ENCODE assay signal across 1 cellular context in the genomic region with DNA sequence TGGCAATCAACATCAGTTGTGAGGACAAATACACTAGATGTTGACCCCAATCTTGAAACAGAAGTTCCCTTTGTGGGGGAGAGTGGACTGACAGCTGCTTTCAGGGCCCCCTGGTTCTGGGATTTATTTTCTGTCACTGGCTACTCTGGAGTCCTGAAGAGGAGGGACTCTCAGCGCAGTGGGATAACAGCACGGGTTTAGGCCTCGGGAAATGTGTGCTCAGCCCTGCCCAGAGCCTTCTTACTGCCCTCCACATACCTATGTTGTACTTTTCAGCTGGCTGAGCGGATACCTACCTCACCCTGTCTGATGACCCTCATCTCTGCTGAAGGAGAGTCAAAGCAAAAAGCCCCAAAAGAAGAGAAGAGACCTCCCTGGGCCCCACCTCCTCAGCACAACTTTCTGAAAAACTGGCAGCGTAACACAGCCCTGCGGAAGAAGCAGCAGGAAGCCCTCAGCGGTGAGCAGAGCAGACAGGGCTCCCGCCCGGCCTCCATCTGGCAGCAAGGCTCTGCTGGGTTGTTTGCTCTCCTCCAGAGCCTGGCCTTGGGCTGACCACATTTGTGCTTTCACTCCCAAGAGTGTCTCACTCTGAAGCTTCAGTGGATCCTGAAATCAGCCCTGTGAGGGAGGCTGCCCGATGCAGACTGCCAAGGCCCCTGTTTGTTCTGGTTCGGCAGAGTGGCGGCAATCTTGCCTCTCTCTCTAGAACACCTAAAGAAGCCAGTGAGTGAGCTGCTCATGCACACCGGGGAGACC.
TF ChIP-seq lines count a peak whose summit lies in the region.

No MANE protein-coding gene starts in this region.

TF ChIP-seq in HepG2, 621 proteins besides CTCF, POLR2A, EP300 and RAD21 (continues in another document):
- TF ChIP-seq TFDP2 (CRISPR knock-in tag; IDR thresholded peaks at IDR 0.05) (peak; percentile 15; the same call in 1 of the 2 replicates), NFYB (CRISPR knock-in tag; IDR thresholded peaks at IDR 0.05) (no peak), ELF4 (CRISPR knock-in tag; IDR thresholded peaks at IDR 0.05; ENCODE audit: borderline replicate concordance) (no peak), NR2C2 (CRISPR knock-in tag; IDR thresholded peaks at IDR 0.05; ENCODE audit: borderline replicate concordance) (peak; percentile 14; the same call in 1 of the 2 replicates), HDAC1 (CRISPR knock-in tag; IDR thresholded peaks at IDR 0.05) (peak; percentile 4; the same call in 1 of the 2 replicates), AFF4 (CRISPR knock-in tag; IDR thresholded peaks at IDR 0.05) (peak; percentile 13; the same call in 1 of the 2 replicates), PHF8 (CRISPR knock-in tag; IDR thresholded peaks at IDR 0.05) (peak; percentile 21; the same call in 1 of the 2 replicates), ZNF546 (CRISPR knock-in tag; conservative IDR thresholded peaks at IDR 0.05) (peak; percentile 84; the same call in 1 of the 2 replicates), MIER3 (CRISPR knock-in tag; IDR thresholded peaks at IDR 0.05; ENCODE audit: borderline replicate concordance) (peak; percentile 23; the same call in 1 of the 2 replicates), ZKSCAN8 (CRISPR knock-in tag; IDR thresholded peaks at IDR 0.05; ENCODE audit: borderline replicate concordance) (0 out of 2 replicates have a peak, but pooled peaks have one; percentile 30), ZFY (CRISPR knock-in tag; IDR thresholded peaks at IDR 0.05) (peak; percentile 62), HNRNPK (IDR thresholded peaks at IDR 0.05; ENCODE audit: low read depth, low read length, poor library complexity, severe bottlenecking) (no peak), ZNF558 (CRISPR knock-in tag; IDR thresholded peaks at IDR 0.05; ENCODE audit: borderline replicate concordance) (peak; percentile 31; the same call in 1 of the 2 replicates), SAP130 (CRISPR knock-in tag; IDR thresholded peaks at IDR 0.05; ENCODE audit: low read depth) (peak; percentile 36; the same call in 1 of the 2 replicates), ARNT2 (CRISPR knock-in tag; IDR thresholded peaks at IDR 0.05; ENCODE audit: low read depth) (0 out of 2 replicates have a peak, but pooled peaks have one; percentile 59), MAX (IDR thresholded peaks at IDR 0.05) (no peak; the same call in none of the 2 replicates), IRF9 (CRISPR knock-in tag; IDR thresholded peaks at IDR 0.05; ENCODE audit: borderline replicate concordance) (peak; percentile 39; the same call in 1 of the 2 replicates), RBM39 (IDR thresholded peaks at IDR 0.05; ENCODE audit: low read depth, low read length, poor library complexity, severe bottlenecking) (no peak), ZNF282 (IDR thresholded peaks at IDR 0.05; ENCODE audit: partially characterized antibody) (no peak), TAF1 (CRISPR knock-in tag; IDR thresholded peaks at IDR 0.05) (peak; percentile 36; the same call in 1 of the 2 replicates), ZEB1 (IDR thresholded peaks at IDR 0.05; ENCODE audit: insufficient replicate concordance, low read depth) (no peak), ZNF264 (CRISPR knock-in tag; IDR thresholded peaks at IDR 0.05) (peak; percentile 70; the same call in 1 of the 2 replicates), ZBTB33 (CRISPR knock-in tag; IDR thresholded peaks at IDR 0.05) (0 out of 2 replicates have a peak, but pooled peaks have one; percentile 4), EED (CRISPR knock-in tag; IDR thresholded peaks at IDR 0.05) (no peak), KLF6 (CRISPR knock-in tag; IDR thresholded peaks at IDR 0.05) (peak; percentile 26; the same call in 1 of the 2 replicates), ZSCAN20 (CRISPR knock-in tag; IDR thresholded peaks at IDR 0.05; ENCODE audit: borderline replicate concordance) (no peak)
- TF ChIP-seq, protein P1, sequence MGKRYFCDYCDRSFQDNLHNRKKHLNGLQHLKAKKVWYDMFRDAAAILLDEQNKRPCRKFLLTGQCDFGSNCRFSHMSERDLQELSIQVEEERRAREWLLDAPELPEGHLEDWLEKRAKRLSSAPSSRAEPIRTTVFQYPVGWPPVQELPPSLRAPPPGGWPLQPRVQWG (CRISPR knock-in tag; IDR thresholded peaks at IDR 0.05; ENCODE audit: borderline replicate concordance, low read depth): no peak
- TF ChIP-seq, protein P2, sequence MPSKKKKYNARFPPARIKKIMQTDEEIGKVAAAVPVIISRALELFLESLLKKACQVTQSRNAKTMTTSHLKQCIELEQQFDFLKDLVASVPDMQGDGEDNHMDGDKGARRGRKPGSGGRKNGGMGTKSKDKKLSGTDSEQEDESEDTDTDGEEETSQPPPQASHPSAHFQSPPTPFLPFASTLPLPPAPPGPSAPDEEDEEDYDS (CRISPR knock-in tag; IDR thresholded peaks at IDR 0.05): 0 out of 2 replicates have a peak, but pooled peaks have one; percentile 18
- TF ChIP-seq, protein P3, sequence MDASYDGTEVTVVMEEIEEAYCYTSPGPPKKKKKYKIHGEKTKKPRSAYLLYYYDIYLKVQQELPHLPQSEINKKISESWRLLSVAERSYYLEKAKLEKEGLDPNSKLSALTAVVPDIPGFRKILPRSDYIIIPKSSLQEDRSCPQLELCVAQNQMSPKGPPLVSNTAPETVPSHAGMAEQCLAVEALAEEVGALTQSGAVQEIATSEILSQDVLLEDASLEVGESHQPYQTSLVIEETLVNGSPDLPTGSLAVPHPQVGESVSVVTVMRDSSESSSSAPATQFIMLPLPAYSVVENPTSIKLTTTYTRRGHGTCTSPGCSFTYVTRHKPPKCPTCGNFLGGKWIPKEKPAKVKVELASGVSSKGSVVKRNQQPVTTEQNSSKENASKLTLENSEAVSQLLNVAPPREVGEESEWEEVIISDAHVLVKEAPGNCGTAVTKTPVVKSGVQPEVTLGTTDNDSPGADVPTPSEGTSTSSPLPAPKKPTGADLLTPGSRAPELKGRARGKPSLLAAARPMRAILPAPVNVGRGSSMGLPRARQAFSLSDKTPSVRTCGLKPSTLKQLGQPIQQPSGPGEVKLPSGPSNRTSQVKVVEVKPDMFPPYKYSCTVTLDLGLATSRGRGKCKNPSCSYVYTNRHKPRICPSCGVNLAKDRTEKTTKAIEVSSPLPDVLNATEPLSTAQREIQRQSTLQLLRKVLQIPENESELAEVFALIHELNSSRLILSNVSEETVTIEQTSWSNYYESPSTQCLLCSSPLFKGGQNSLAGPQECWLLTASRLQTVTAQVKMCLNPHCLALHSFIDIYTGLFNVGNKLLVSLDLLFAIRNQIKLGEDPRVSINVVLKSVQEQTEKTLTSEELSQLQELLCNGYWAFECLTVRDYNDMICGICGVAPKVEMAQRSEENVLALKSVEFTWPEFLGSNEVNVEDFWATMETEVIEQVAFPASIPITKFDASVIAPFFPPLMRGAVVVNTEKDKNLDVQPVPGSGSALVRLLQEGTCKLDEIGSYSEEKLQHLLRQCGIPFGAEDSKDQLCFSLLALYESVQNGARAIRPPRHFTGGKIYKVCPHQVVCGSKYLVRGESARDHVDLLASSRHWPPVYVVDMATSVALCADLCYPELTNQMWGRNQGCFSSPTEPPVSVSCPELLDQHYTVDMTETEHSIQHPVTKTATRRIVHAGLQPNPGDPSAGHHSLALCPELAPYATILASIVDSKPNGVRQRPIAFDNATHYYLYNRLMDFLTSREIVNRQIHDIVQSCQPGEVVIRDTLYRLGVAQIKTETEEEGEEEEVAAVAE (CRISPR knock-in tag; IDR thresholded peaks at IDR 0.05; ENCODE audit: borderline replicate concordance): 0 out of 2 replicates have a peak, but pooled peaks have one; percentile 17
- TF ChIP-seq, protein P4, sequence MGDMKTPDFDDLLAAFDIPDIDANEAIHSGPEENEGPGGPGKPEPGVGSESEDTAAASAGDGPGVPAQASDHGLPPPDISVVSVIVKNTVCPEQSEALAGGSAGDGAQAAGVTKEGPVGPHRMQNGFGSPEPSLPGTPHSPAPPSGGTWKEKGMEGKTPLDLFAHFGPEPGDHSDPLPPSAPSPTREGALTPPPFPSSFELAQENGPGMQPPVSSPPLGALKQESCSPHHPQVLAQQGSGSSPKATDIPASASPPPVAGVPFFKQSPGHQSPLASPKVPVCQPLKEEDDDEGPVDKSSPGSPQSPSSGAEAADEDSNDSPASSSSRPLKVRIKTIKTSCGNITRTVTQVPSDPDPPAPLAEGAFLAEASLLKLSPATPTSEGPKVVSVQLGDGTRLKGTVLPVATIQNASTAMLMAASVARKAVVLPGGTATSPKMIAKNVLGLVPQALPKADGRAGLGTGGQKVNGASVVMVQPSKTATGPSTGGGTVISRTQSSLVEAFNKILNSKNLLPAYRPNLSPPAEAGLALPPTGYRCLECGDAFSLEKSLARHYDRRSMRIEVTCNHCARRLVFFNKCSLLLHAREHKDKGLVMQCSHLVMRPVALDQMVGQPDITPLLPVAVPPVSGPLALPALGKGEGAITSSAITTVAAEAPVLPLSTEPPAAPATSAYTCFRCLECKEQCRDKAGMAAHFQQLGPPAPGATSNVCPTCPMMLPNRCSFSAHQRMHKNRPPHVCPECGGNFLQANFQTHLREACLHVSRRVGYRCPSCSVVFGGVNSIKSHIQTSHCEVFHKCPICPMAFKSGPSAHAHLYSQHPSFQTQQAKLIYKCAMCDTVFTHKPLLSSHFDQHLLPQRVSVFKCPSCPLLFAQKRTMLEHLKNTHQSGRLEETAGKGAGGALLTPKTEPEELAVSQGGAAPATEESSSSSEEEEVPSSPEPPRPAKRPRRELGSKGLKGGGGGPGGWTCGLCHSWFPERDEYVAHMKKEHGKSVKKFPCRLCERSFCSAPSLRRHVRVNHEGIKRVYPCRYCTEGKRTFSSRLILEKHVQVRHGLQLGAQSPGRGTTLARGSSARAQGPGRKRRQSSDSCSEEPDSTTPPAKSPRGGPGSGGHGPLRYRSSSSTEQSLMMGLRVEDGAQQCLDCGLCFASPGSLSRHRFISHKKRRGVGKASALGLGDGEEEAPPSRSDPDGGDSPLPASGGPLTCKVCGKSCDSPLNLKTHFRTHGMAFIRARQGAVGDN (CRISPR knock-in tag; IDR thresholded peaks at IDR 0.05): peak; percentile 76
- TF ChIP-seq, protein P5, sequence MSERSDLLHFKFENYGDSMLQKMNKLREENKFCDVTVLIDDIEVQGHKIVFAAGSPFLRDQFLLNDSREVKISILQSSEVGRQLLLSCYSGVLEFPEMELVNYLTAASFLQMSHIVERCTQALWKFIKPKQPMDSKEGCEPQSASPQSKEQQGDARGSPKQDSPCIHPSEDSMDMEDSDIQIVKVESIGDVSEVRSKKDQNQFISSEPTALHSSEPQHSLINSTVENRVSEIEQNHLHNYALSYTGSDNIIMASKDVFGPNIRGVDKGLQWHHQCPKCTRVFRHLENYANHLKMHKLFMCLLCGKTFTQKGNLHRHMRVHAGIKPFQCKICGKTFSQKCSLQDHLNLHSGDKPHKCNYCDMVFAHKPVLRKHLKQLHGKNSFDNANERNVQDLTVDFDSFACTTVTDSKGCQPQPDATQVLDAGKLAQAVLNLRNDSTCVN (CRISPR knock-in tag; IDR thresholded peaks at IDR 0.05; ENCODE audit: borderline replicate concordance): 0 out of 2 replicates have a peak, but pooled peaks have one; percentile 23
